8 cellular contexts compared by ENCODE assay signal in the genomic region with DNA sequence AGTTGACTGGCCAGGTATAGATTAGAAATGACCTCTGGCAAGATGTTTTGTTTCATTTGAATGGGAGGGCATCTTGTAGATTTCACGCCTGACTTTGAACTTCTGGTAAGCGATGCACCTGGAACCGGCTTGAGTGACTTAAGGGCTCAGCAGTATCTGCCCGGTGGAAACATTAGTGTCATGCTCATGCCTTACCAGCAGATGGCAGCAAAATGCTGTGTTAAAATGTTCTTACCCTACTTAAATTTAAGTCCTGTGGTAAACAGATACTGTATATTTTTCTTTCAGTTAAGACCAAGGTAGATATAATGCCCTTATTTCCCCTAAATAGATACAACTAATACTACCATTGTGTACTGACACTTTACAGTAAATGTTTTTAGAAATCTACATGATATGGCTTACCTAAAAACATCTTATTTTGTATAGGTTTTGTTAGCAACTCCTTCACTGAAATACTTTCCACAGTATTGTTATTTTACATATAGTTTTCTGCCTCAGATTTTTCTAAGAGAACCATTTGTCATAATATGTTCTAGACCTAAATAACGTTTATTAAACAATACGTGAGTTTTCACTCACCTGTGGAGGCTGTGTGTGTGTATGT. TPM values are rescaled to one million over a fixed set of nuclear protein-coding genes. Genes with fewer than 3 reads are reported as not detected.
DNase-seq lines count a peak whose midpoint lies in the region; ATAC-seq, FAIRE-seq and TF ChIP-seq lines count a peak whose summit lies in the region.

No MANE protein-coding gene starts in this region.

- no peak overlapping the region for H3K9ac ChIP-seq in mammary epithelial cell (ENCODE audit: insufficient read depth, low read length)
- no peak overlapping the region for H3K9ac ChIP-seq in keratinocyte (ENCODE audit: control insufficient read depth, extremely low read depth, insufficient read depth, low read length)

- ATAC-seq in Right ventricle myocardium inferior (peak; percentile 79), HG02973 (IDR thresholded peaks at IDR 0.05; ENCODE audit: unreplicated experiment) (peak; percentile 77)

- H3K4me3 ChIP-seq in WERI-Rb-1 (ENCODE audit: low read depth, low read length) (no peak overlapping the region), mammary epithelial cell (replicated peaks in 1 of 3; ENCODE audit: insufficient read depth in 1 of 3, low read depth in 2 of 3, low read length in 3 of 3) (no peak overlapping the region), keratinocyte (ENCODE audit: control insufficient read depth in 2 of 3, extremely low read depth in 1 of 3, insufficient read depth in 2 of 3, low read depth in 1 of 3, low read length in 3 of 3) (no peak overlapping the region)

- in situ Hi-C loops in mammary epithelial cell (cut with MboI; ENCODE audit: low sequenced_read_pairs in 2 of 2): loop anchor here (10.0 kb wide), 1 partner anchor 377 kb away; no protein-coding TSS in a partner anchor

- no peak overlapping the region for H2AFZ ChIP-seq in mammary epithelial cell (ENCODE audit: low read depth, low read length)
- H2AFZ ChIP-seq in keratinocyte (ENCODE audit: control insufficient read depth, low read length): no peak overlapping the region

- 25% methylated on average over 5 of the region's 6 CpGs for WGBS in mammary epithelial cell (ENCODE audit: low coverage, missing lambda C conversion rate)

- H3K4me2 ChIP-seq in mammary epithelial cell (ENCODE audit: insufficient read depth, low read depth, low read length) (no peak overlapping the region), keratinocyte (ENCODE audit: control insufficient read depth, extremely low read depth, insufficient read depth, low read depth, low read length) (no peak overlapping the region)

- H3K79me2 ChIP-seq in mammary epithelial cell (ENCODE audit: insufficient read depth, low read length): peaks cover 29% of the 10 kb centered on the region
- H3K79me2 ChIP-seq in keratinocyte (ENCODE audit: control insufficient read depth, insufficient read depth, low read length): peaks cover 17% of the 10 kb centered on the region

- H3K27me3 ChIP-seq in WERI-Rb-1 (ENCODE audit: insufficient read depth, low read depth, severe bottlenecking) (no peaks in the 10 kb centered on the region), mammary epithelial cell (ENCODE audit: insufficient read depth, low read length) (no peaks in the 10 kb centered on the region), keratinocyte (ENCODE audit: control insufficient read depth, extremely low read depth, insufficient read depth, low read length) (no peaks in the 10 kb centered on the region)

- H3K9me1 ChIP-seq in keratinocyte (ENCODE audit: control insufficient read depth, extremely low read depth, insufficient read depth, low read length): no peaks in the 10 kb centered on the region

- H3K4me1 ChIP-seq in mammary epithelial cell (ENCODE audit: insufficient read depth, low read length) (no peaks in the 10 kb centered on the region), keratinocyte (ENCODE audit: control insufficient read depth, extremely low read depth, insufficient read depth, low read length) (no peaks in the 10 kb centered on the region)

- H3K36me3 ChIP-seq in WERI-Rb-1 (peaks cover 22% of the 10 kb centered on the region), mammary epithelial cell (ENCODE audit: insufficient read depth, low read length) (peaks cover 3% of the 10 kb centered on the region), keratinocyte (ENCODE audit: control insufficient read depth in 2 of 2, extremely low read depth in 1 of 2, insufficient read depth in 2 of 2, low read length in 2 of 2) (peaks cover 3 to 16% of the 10 kb centered on the region in 2 experiments)

- peak; percentile 65 for TF ChIP-seq CTCF in WERI-Rb-1 (IDR thresholded peaks at IDR 0.05; ENCODE audit: low read depth, low read length)
- TF ChIP-seq CTCF in mammary epithelial cell (conservative IDR thresholded peaks at IDR 0.05 in 1 of 2, IDR thresholded peaks at IDR 0.05 in 1 of 2; ENCODE audit: extremely low read depth in 1 of 2, insufficient read depth in 1 of 2, low read depth in 1 of 2, low read length in 2 of 2): peak; percentile 73
- TF ChIP-seq CTCF in keratinocyte (optimal IDR thresholded peaks at IDR 0.05 in 1 of 3, IDR thresholded peaks at IDR 0.05 in 1 of 3, conservative IDR thresholded peaks at IDR 0.05 in 1 of 3; ENCODE audit: extremely low read depth in 1 of 3, insufficient read depth in 2 of 3, low read length in 3 of 3): peak; percentile 54 to 80 (median 80)

- DNase-seq in Right ventricle myocardium inferior (ENCODE audit: missing footprints): no peak
- no peak for DNase-seq in cardiac septum (ENCODE audit: low spot score)
- DNase-seq in NCI-H2107 treated with DMSO at 0.1 percent for 48 hours (lab: John Stamatoyannopoulos, UW; ENCODE audit: unreplicated experiment): peak; percentile 36
- DNase-seq in WERI-Rb-1: peak; percentile 60
- DNase-seq in mammary epithelial cell: peak; percentile 64
- peak; percentile 67 for DNase-seq in keratinocyte (ENCODE audit: low read depth, low spot score)
- peak; percentile 58 for DNase-seq in stimulated activated CD4-positive, alpha-beta T cell treated with anti-CD3 and anti-CD28 coated beads, Interleukin-1b, Interleukin-23, amount 100 ng/mL, for 48 hours

- no peaks in the 10 kb centered on the region for H3K9me3 ChIP-seq in WERI-Rb-1 (ENCODE audit: severe bottlenecking)
- no peaks in the 10 kb centered on the region for H3K9me3 ChIP-seq in mammary epithelial cell (replicated peaks; ENCODE audit: insufficient read depth, low read length)
- no peaks in the 10 kb centered on the region for H3K9me3 ChIP-seq in keratinocyte (ENCODE audit: control insufficient read depth, low read depth, low read length)

- H3K27ac ChIP-seq in WERI-Rb-1 (no peak overlapping the region), mammary epithelial cell (ENCODE audit: insufficient read depth, low read depth, low read length) (peak overlapping the region; percentile 5), keratinocyte (ENCODE audit: control insufficient read depth, insufficient read depth, low read length) (no peak overlapping the region)

- FAIRE-seq in keratinocyte (lab: Jason Lieb, UNC): peak; percentile 88

- dilution Hi-C loops in mammary epithelial cell (cut with HindIII; ENCODE audit: low sequenced_read_pairs) (no loop called here), keratinocyte (cut with MboI; ENCODE audit: extremely low pct_ligation_motif_present, low sequenced_read_pairs) (no loop called here)

- CTCF ChIA-PET in mammary epithelial cell (lab: Charles Lee; ENCODE audit: low non-redundant PET): no interaction called here

- no peaks in the 10 kb centered on the region for H4K20me1 ChIP-seq in mammary epithelial cell (ENCODE audit: insufficient read depth, low read length)
- no peaks in the 10 kb centered on the region for H4K20me1 ChIP-seq in keratinocyte (ENCODE audit: control insufficient read depth, extremely low read depth, insufficient read depth, low read length)

- no TSS peak for BruUV-seq in mammary epithelial cell (replicated peaks; lab: Mats Ljungman, UMichigan)

- intact Hi-C loops in Right ventricle myocardium inferior (cut with DNase I) (loop anchor here (1.0 to 5.0 kb wide), 2 partner anchors 245 to 639 kb away; no protein-coding TSS in a partner anchor), cardiac septum (cut with DNase I) (loop anchor here (2.0 kb wide), 2 partner anchors 245 to 379 kb away; no protein-coding TSS in a partner anchor), mammary epithelial cell (cut with micrococcal nuclease) (loop anchor here (1.0 to 5.0 kb wide), 5 partner anchors 85 to 629 kb away; no protein-coding TSS in a partner anchor)

RNA-seq across cellular contexts. Expression of gene ASB7, which starts 25.5 kb away (rescaled TPM):
- total RNA-seq in Right ventricle myocardium inferior (5.3 TPM), cardiac septum (6.8 TPM), mammary epithelial cell (10 to 100 TPM; 15.4 to 20.7 TPM)
- polyA plus RNA-seq in mammary epithelial cell (10.0 TPM), keratinocyte (9.5 to 10.8 TPM (median 10.4 TPM) in 3 replicates)
- polyA minus RNA-seq in mammary epithelial cell (8.0 TPM), keratinocyte (7.8 to 15.8 TPM (median 14.4 TPM) in 3 replicates)
- polyA plus RNA-seq in keratinocyte (2011; ENCODE audit: low read depth): 4.0 TPM
- 7.4 and 9.4 TPM in 2 replicates for polyA plus RNA-seq in keratinocyte (2011; cell fraction: cytosol; rRNA removed)
- polyA plus RNA-seq in keratinocyte (2011; cell fraction: nucleus; rRNA removed): 11.7 and 12.0 TPM in 2 replicates
- polyA plus RNA-seq in keratinocyte (2012; ENCODE audit: low replicate concordance): 4.5 and 8.3 TPM in 2 replicates
- 8.1 TPM for polyA minus RNA-seq in keratinocyte (2011; cell fraction: cytosol; rRNA and poly(A)+ RNA removed)
- 9.3 and 16.2 TPM in 2 replicates for polyA minus RNA-seq in keratinocyte (2011; cell fraction: nucleus; rRNA and poly(A)+ RNA removed)

RNA-seq across cellular contexts. Expression of gene LINS1, which starts 25.9 kb away (rescaled TPM):
- 7.0 TPM for total RNA-seq in Right ventricle myocardium inferior
- 9.7 TPM for total RNA-seq in cardiac septum
- total RNA-seq in mammary epithelial cell: 10 to 100 TPM; 19.0 to 26.3 TPM
- 7.2 TPM for polyA plus RNA-seq in mammary epithelial cell
- polyA minus RNA-seq in mammary epithelial cell: 7.4 TPM
- 12.9 to 19.4 TPM (median 14.9 TPM) in 3 replicates for polyA plus RNA-seq in keratinocyte
- polyA plus RNA-seq in keratinocyte (2011; ENCODE audit: low read depth): 5.0 TPM
- 4.0 and 9.8 TPM in 2 replicates for polyA plus RNA-seq in keratinocyte (2011; cell fraction: cytosol; rRNA removed)
- 28.9 and 35.5 TPM in 2 replicates for polyA plus RNA-seq in keratinocyte (2011; cell fraction: nucleus; rRNA removed)
- 7.1 and 9.8 TPM in 2 replicates for polyA plus RNA-seq in keratinocyte (2012; ENCODE audit: low replicate concordance)
- 14.9 to 27.8 TPM (median 20.0 TPM) in 3 replicates for polyA minus RNA-seq in keratinocyte
- polyA minus RNA-seq in keratinocyte (2011; cell fraction: cytosol; rRNA and poly(A)+ RNA removed): 8.4 TPM
- 10.0 and 28.2 TPM in 2 replicates for polyA minus RNA-seq in keratinocyte (2011; cell fraction: nucleus; rRNA and poly(A)+ RNA removed)

Comparison
In these comparisons a context has a peak if more than half of its experiments do, and no peak if none do; other contexts are left out.
1. DNase-seq: peak in NCI-H2107 treated with DMSO at 0.1 percent for 48 hours (single experiment), WERI-Rb-1 (single experiment), mammary epithelial cell (single experiment), keratinocyte (single experiment) and stimulated activated CD4-positive, alpha-beta T cell treated with anti-CD3 and anti-CD28 coated beads, Interleukin-1b, Interleukin-23, amount 100 ng/mL, for 48 hours (single experiment); none in Right ventricle myocardium inferior (single experiment) and cardiac septum (single experiment).
2. Peak in every context shown above with its lines, with median percentiles within 50 percentile points of each other: CTCF ChIP-seq.